1 cellular context compared by ENCODE assay signal in genomic region chr5:401216-402034, GRCh38.
TF ChIP-seq lines count a peak whose summit lies in the region.

No MANE protein-coding gene starts in this region.

TF ChIP-seq in WTC11, 78 proteins besides CTCF, POLR2A, EP300 and RAD21 (continued from another document):
- TF ChIP-seq STAT6 (CRISPR knock-in tag; conservative IDR thresholded peaks at IDR 0.05; ENCODE audit: low read depth) (no peak), CBFB (CRISPR knock-in tag; IDR thresholded peaks at IDR 0.05; ENCODE audit: low read depth) (no peak), KAT7 (CRISPR knock-in tag; IDR thresholded peaks at IDR 0.05; ENCODE audit: borderline replicate concordance) (no peak), NFE2L1 (CRISPR knock-in tag; IDR thresholded peaks at IDR 0.05) (no peak), ZMAT4 (CRISPR knock-in tag; IDR thresholded peaks at IDR 0.05) (no peak), FOXK1 (CRISPR knock-in tag; IDR thresholded peaks at IDR 0.05) (no peak), CREM (CRISPR knock-in tag; IDR thresholded peaks at IDR 0.05) (no peak), ATF6 (CRISPR knock-in tag; IDR thresholded peaks at IDR 0.05) (no peak), MYBL2 (CRISPR knock-in tag; IDR thresholded peaks at IDR 0.05) (no peak), SMAD3 (CRISPR knock-in tag; IDR thresholded peaks at IDR 0.05; ENCODE audit: borderline replicate concordance) (no peak), RELA (CRISPR knock-in tag; IDR thresholded peaks at IDR 0.05; ENCODE audit: borderline replicate concordance) (no peak), ZNF416 (CRISPR knock-in tag; IDR thresholded peaks at IDR 0.05) (no peak), TEAD1 (CRISPR knock-in tag; IDR thresholded peaks at IDR 0.05) (no peak)
